9 cellular contexts compared by ENCODE assay signal in the genomic region with DNA sequence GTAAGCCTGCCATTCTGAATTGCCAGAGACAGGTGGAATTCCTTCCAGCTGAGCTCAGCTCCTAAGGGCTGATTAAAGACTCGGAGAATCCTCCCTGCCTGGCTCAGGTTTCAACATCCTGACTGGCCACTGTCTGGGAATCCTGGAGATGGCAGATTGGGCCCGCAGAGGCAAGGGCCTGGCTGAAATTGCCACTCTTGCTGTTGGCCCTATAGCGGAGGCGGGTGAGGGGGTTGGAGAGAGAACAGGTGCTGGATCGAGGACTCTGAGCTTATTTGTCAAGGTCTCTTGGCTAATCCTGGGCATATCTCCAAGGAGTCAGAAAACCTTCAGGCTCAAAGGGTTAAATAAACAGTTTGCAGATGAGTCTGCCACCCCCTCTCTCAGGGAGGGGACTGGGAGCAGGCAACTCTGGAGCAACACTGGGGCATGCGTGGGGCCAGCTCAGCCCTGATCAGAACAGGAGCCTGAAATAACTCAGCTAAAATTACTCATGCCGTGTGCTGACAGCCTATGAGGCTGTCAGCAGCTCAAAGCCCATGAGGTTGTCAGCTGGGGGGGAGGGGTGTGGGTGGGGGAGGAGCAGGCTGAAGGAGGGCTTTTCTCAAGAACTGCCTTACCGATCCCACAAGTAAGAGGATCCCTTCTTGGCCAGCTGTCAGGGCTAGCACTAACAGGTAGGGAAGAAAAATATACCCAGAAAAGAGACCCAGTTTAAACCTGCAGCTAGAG. TPM values are rescaled to one million over a fixed set of nuclear protein-coding genes. Genes with fewer than 3 reads are reported as not detected.
DNase-seq lines count a peak whose midpoint lies in the region; ATAC-seq and TF ChIP-seq lines count a peak whose summit lies in the region.
"Had no signal": no experiment of that assay in that cellular context is flagged by ENCODE, and none has a peak within 500 bp of the region (broad histone marks: within the 10 kb centered on the region; RNA-seq: fewer than 3 reads in every experiment).

No MANE protein-coding gene starts in this region.

- intact Hi-C loops in activated naive CD4-positive, alpha-beta T cell treated with anti-CD3 and anti-CD28 coated beads for 36 hours (cut with micrococcal nuclease), result no loop called here
- intact Hi-C loops in mammary epithelial cell (cut with micrococcal nuclease), result loop anchor here (1.0 kb wide), 2 partner anchors 20 to 113 kb away; a partner anchor contains a TSS

- H4K20me1 ChIP-seq in mammary epithelial cell (ENCODE audit: insufficient read depth, low read length), result no peaks in the 10 kb centered on the region

- H3K36me3 Mint-ChIP-seq in activated naive CD4-positive, alpha-beta T cell treated with anti-CD3 and anti-CD28 coated beads for 36 hours (ENCODE audit: low read depth), result no peaks in the 10 kb centered on the region
- H3K36me3 Mint-ChIP-seq in stimulated activated memory B cell treated with anti-CD40 and anti-IgM and Interleukin-4, amounts not matched to agents 10 μg/mL and 1 μg/mL and 100 μg/mL, for 72 hours, result no peaks in the 10 kb centered on the region
- H3K36me3 Mint-ChIP-seq in immature natural killer cell, result no peaks in the 10 kb centered on the region
- H3K36me3 Mint-ChIP-seq: activated naive CD4-positive, alpha-beta T cell treated with anti-CD3 and anti-CD28 coated beads, Interleukin-2, amount 50 U/mL, for 24 hours had no signal

- peak overlapping the region; percentile 48 for H3K4me2 ChIP-seq in mammary epithelial cell (ENCODE audit: insufficient read depth, low read depth, low read length)

- H3K27ac ChIP-seq in mammary epithelial cell (ENCODE audit: insufficient read depth, low read depth, low read length) (peak overlapping the region; percentile 55), liver (ENCODE audit: low read depth in 1 of 2, low read length in 2 of 2) (peak overlapping the region; percentile 57 to 59)

- DNase-seq in activated naive CD4-positive, alpha-beta T cell treated with anti-CD3 and anti-CD28 coated beads for 36 hours, result peak; percentile 72
- DNase-seq in activated naive CD4-positive, alpha-beta T cell (lab: John Stamatoyannopoulos, UW), result no peak
- DNase-seq in NCI-H524 treated with DMSO at 0.1 percent for 48 hours (lab: John Stamatoyannopoulos, UW), result peak; percentile 95
- peak; percentile 87 for DNase-seq in mammary epithelial cell
- DNase-seq in immature natural killer cell, result no peak

- H3K9me3 ChIP-seq in mammary epithelial cell (replicated peaks; ENCODE audit: insufficient read depth, low read length) (no peaks in the 10 kb centered on the region), liver (ENCODE audit: control insufficient read depth in 4 of 4, low read length in 3 of 4) (no peaks in the 10 kb centered on the region)

- in situ Hi-C loops in mammary epithelial cell (cut with MboI; ENCODE audit: low sequenced_read_pairs in 2 of 2), result no loop called here

- no TSS peak for BruUV-seq in mammary epithelial cell (replicated peaks; lab: Mats Ljungman, UMichigan)

- H3K4me3 ChIP-seq in mammary epithelial cell (replicated peaks in 1 of 3; ENCODE audit: insufficient read depth in 1 of 3, low read depth in 2 of 3, low read length in 3 of 3) (no peak overlapping the region), liver (ENCODE audit: low read depth in 1 of 3, low read length in 3 of 3) (peak overlapping the region in 1 of 3 donors; percentile 10)

- CTCF ChIA-PET in activated naive CD4-positive, alpha-beta T cell treated with anti-CD3 and anti-CD28 coated beads for 36 hours (lab: Charles Lee), result interaction anchor here (1.1 to 3.3 kb wide), 9 partner anchors 9 to 114 kb away, joined by 3 to 12 read pairs (median 5); a partner anchor contains a TSS
- CTCF ChIA-PET in mammary epithelial cell (lab: Charles Lee; ENCODE audit: low non-redundant PET), result interaction anchor here (0.6 to 0.9 kb wide), 2 partner anchors 114 to 1590 kb away, joined by 3 to 15 read pairs; no protein-coding TSS in a partner anchor

- H3K4me1 ChIP-seq in mammary epithelial cell (ENCODE audit: insufficient read depth, low read length), result peaks cover 29% of the 10 kb centered on the region
- peaks cover 15 to 55% (median 37%) of the 10 kb centered on the region in 4 donors for H3K4me1 ChIP-seq in liver (ENCODE audit: control insufficient read depth in 4 of 4, insufficient read depth in 4 of 4, low read length in 3 of 4)

- H3K9ac ChIP-seq in mammary epithelial cell (ENCODE audit: insufficient read depth, low read length) (no peak overlapping the region), liver (ENCODE audit: low read depth in 1 of 2, low read length in 2 of 2) (peak overlapping the region; percentile 5 to 40)

- H3K79me2 ChIP-seq in mammary epithelial cell (ENCODE audit: insufficient read depth, low read length), result no peaks in the 10 kb centered on the region

- no peak overlapping the region for H2AFZ ChIP-seq in mammary epithelial cell (ENCODE audit: low read depth, low read length)

- H3K9me3 Mint-ChIP-seq in activated naive CD4-positive, alpha-beta T cell treated with anti-CD3 and anti-CD28 coated beads for 36 hours, result no peaks in the 10 kb centered on the region
- H3K9me3 Mint-ChIP-seq in stimulated activated memory B cell treated with anti-CD40 and anti-IgM and Interleukin-4, amounts not matched to agents 10 μg/mL and 1 μg/mL and 100 μg/mL, for 72 hours, result no peaks in the 10 kb centered on the region
- no peaks in the 10 kb centered on the region for H3K9me3 Mint-ChIP-seq in immature natural killer cell
- H3K9me3 Mint-ChIP-seq: activated naive CD4-positive, alpha-beta T cell treated with anti-CD3 and anti-CD28 coated beads, Interleukin-2, amount 50 U/mL, for 24 hours had no signal

- no peak overlapping the region for H3K27ac Mint-ChIP-seq in activated naive CD4-positive, alpha-beta T cell treated with anti-CD3 and anti-CD28 coated beads for 36 hours
- H3K27ac Mint-ChIP-seq in stimulated activated memory B cell treated with anti-CD40 and anti-IgM and Interleukin-4, amounts not matched to agents 10 μg/mL and 1 μg/mL and 100 μg/mL, for 72 hours, result no peak overlapping the region
- H3K27ac Mint-ChIP-seq in immature natural killer cell, result no peak overlapping the region
- H3K27ac Mint-ChIP-seq: activated naive CD4-positive, alpha-beta T cell treated with anti-CD3 and anti-CD28 coated beads, Interleukin-2, amount 50 U/mL, for 24 hours had no signal

- TF ChIP-seq RAD21 in liver (IDR thresholded peaks at IDR 0.05), result peak; percentile 40 to 43

- dilution Hi-C loops in mammary epithelial cell (cut with HindIII; ENCODE audit: low sequenced_read_pairs), result no loop called here

- peaks cover 12% of the 10 kb centered on the region for H3K4me1 Mint-ChIP-seq in activated naive CD4-positive, alpha-beta T cell treated with anti-CD3 and anti-CD28 coated beads for 36 hours (ENCODE audit: low read depth)
- H3K4me1 Mint-ChIP-seq in stimulated activated memory B cell treated with anti-CD40 and anti-IgM and Interleukin-4, amounts not matched to agents 10 μg/mL and 1 μg/mL and 100 μg/mL, for 72 hours, result peaks cover 31% of the 10 kb centered on the region
- H3K4me1 Mint-ChIP-seq in immature natural killer cell, result peaks cover 8 to 18% of the 10 kb centered on the region in 2 donors

- TF ChIP-seq CTCF in mammary epithelial cell (conservative IDR thresholded peaks at IDR 0.05 in 1 of 2, IDR thresholded peaks at IDR 0.05 in 1 of 2; ENCODE audit: extremely low read depth in 1 of 2, insufficient read depth in 1 of 2, low read depth in 1 of 2, low read length in 2 of 2) (peak in 1 of 2 donors; percentile 20), liver (IDR thresholded peaks at IDR 0.05; ENCODE audit: low read depth, low read length, missing input control) (no peak)

- no peaks in the 10 kb centered on the region for H3K27me3 ChIP-seq in mammary epithelial cell (ENCODE audit: insufficient read depth, low read length)
- H3K27me3 ChIP-seq in liver (ENCODE audit: control insufficient read depth in 4 of 4, insufficient read depth in 4 of 4, low read length in 3 of 4), result no peaks in the 10 kb centered on the region

- WGBS in mammary epithelial cell (ENCODE audit: low coverage, missing lambda C conversion rate), result 2% methylated on average over 7 of the region's 8 CpGs
- 20% methylated on average over 8 of the region's 8 CpGs for WGBS in liver

- ATAC-seq in stimulated activated memory B cell treated with anti-CD40 and anti-IgM and Interleukin-4, amounts not matched to agents 10 μg/mL and 1 μg/mL and 100 μg/mL, for 72 hours, result peak; percentile 40
- no peak for ATAC-seq in GM18870 (IDR thresholded peaks at IDR 0.05; ENCODE audit: unreplicated experiment)

- H3K36me3 ChIP-seq in mammary epithelial cell (ENCODE audit: insufficient read depth, low read length) (no peaks in the 10 kb centered on the region), liver (ENCODE audit: control insufficient read depth in 4 of 4, insufficient read depth in 3 of 4, low read depth in 1 of 4, low read length in 3 of 4) (peaks cover 0 to 19% (median 11%) of the 10 kb centered on the region in 4 donors)

- peaks cover 27% of the 10 kb centered on the region for H3K27me3 Mint-ChIP-seq in activated naive CD4-positive, alpha-beta T cell treated with anti-CD3 and anti-CD28 coated beads for 36 hours (ENCODE audit: low read depth)
- peaks cover 58% of the 10 kb centered on the region for H3K27me3 Mint-ChIP-seq in stimulated activated memory B cell treated with anti-CD40 and anti-IgM and Interleukin-4, amounts not matched to agents 10 μg/mL and 1 μg/mL and 100 μg/mL, for 72 hours
- peaks cover 17 to 35% (median 18%) of the 10 kb centered on the region in 3 donors for H3K27me3 Mint-ChIP-seq in immature natural killer cell (ENCODE audit: low read depth in 3 of 3)

- H3K4me3 Mint-ChIP-seq in activated naive CD4-positive, alpha-beta T cell treated with anti-CD3 and anti-CD28 coated beads for 36 hours, result no peak overlapping the region
- no peak overlapping the region for H3K4me3 Mint-ChIP-seq in stimulated activated memory B cell treated with anti-CD40 and anti-IgM and Interleukin-4, amounts not matched to agents 10 μg/mL and 1 μg/mL and 100 μg/mL, for 72 hours
- no peak overlapping the region for H3K4me3 Mint-ChIP-seq in immature natural killer cell
- H3K4me3 Mint-ChIP-seq: activated naive CD4-positive, alpha-beta T cell treated with anti-CD3 and anti-CD28 coated beads, Interleukin-2, amount 50 U/mL, for 24 hours had no signal

RNA-seq across cellular contexts. Expression of a gene that starts 14.7 kb away (rescaled TPM):
- not detected for total RNA-seq in activated naive CD4-positive, alpha-beta T cell treated with anti-CD3 and anti-CD28 coated beads for 36 hours
- total RNA-seq in mammary epithelial cell (not detected), liver (not detected)
- polyA plus RNA-seq in mammary epithelial cell (not detected), liver (not detected), immature natural killer cell (not detected)
- not detected for polyA minus RNA-seq in mammary epithelial cell

RNA-seq across cellular contexts. Expression of a gene that starts 20.3 kb away (rescaled TPM):
- under 1 TPM; 0.35 to 0.57 TPM for total RNA-seq in activated naive CD4-positive, alpha-beta T cell treated with anti-CD3 and anti-CD28 coated beads for 36 hours
- 1 to 10 TPM; 2.7 to 3.0 TPM for total RNA-seq in mammary epithelial cell
- polyA plus RNA-seq in mammary epithelial cell, result 1.3 TPM
- 0.88 TPM for polyA minus RNA-seq in mammary epithelial cell
- 1 to 10 TPM in 1 of 2 donors, under 1 TPM in 1; 0.65 to 4.4 TPM for total RNA-seq in liver
- 1 to 10 TPM; 2.0 to 2.2 TPM for polyA plus RNA-seq in liver
- not detected for polyA plus RNA-seq in immature natural killer cell

RNA-seq across cellular contexts. Expression of a gene that starts 20.5 kb away (rescaled TPM):
- not detected for total RNA-seq in activated naive CD4-positive, alpha-beta T cell treated with anti-CD3 and anti-CD28 coated beads for 36 hours
- under 1 TPM in 1 of 2 donors, not detected in 1; 0.50 TPM for total RNA-seq in mammary epithelial cell
- 0.07 TPM for polyA plus RNA-seq in mammary epithelial cell
- polyA minus RNA-seq in mammary epithelial cell, result not detected
- 1 to 10 TPM; 2.2 to 4.4 TPM for total RNA-seq in liver
- polyA plus RNA-seq in liver, result 1 to 10 TPM; 1.9 to 6.4 TPM
- polyA plus RNA-seq in immature natural killer cell, result not detected

RNA-seq across cellular contexts. Expression of a gene that starts 26.9 kb away (rescaled TPM):
- 10 to 100 TPM; 46.1 to 47.0 TPM for total RNA-seq in activated naive CD4-positive, alpha-beta T cell treated with anti-CD3 and anti-CD28 coated beads for 36 hours
- total RNA-seq in mammary epithelial cell (10 to 100 TPM in 1 of 2 donors, 1 to 10 TPM in 1; 3.7 to 34.4 TPM), liver (1 to 10 TPM; 6.3 to 9.2 TPM)
- polyA plus RNA-seq in mammary epithelial cell (39.1 TPM), liver (10 to 100 TPM; 13.0 to 19.1 TPM), immature natural killer cell (10 to 100 TPM; 21.9 to 42.2 (median 33.5) TPM)
- 66.6 TPM for polyA minus RNA-seq in mammary epithelial cell

RNA-seq across cellular contexts. Expression of a gene that starts 44.3 kb away (rescaled TPM):
- 1 to 10 TPM; 8.0 to 8.4 TPM for total RNA-seq in activated naive CD4-positive, alpha-beta T cell treated with anti-CD3 and anti-CD28 coated beads for 36 hours
- total RNA-seq in mammary epithelial cell (100 to 1,000 TPM in 1 of 2 donors, 10 to 100 TPM in 1; 47.2 to 409 TPM), liver (10 to 100 TPM in 1 of 2 donors, 1 to 10 TPM in 1; 8.4 to 49.6 TPM)
- polyA plus RNA-seq in mammary epithelial cell (75.0 TPM), liver (10 to 100 TPM in 1 of 2 donors, 1 to 10 TPM in 1; 2.2 to 10.3 TPM), immature natural killer cell (not detected)
- 36.1 TPM for polyA minus RNA-seq in mammary epithelial cell

Comparison
In these comparisons a context has a peak if more than half of its experiments do, and no peak if none do; other contexts are left out.
1. DNase-seq: peak in activated naive CD4-positive, alpha-beta T cell treated with anti-CD3 and anti-CD28 coated beads for 36 hours (single experiment), NCI-H524 treated with DMSO at 0.1 percent for 48 hours (single experiment) and mammary epithelial cell (single experiment); none in activated naive CD4-positive, alpha-beta T cell (0 of 4) and immature natural killer cell (0 of 3).